Comparison of ENCODE assay signal across 21 cellular contexts in genomic region chr11:34317666-34318065, GRCh38.
"Had no signal": no experiment of that assay in that cellular context is flagged by ENCODE, and none has a peak within 500 bp of the region (broad histone marks: within the 10 kb centered on the region; RNA-seq: fewer than 3 reads in every experiment).

No MANE protein-coding gene starts in this region.

- ATAC-seq: gastroesophageal sphincter; natural killer cell treated with Interleukin-12 subunit alpha and Interleukin-12 subunit beta and Interleukin-15 and Interleukin-18, amount 100 ng/mL, for 72 hours; right cardiac atrium; stimulated activated effector memory CD8-positive, alpha-beta T cell treated with anti-CD3 and anti-CD28 coated beads, Interleukin-12 subunit alpha, Interleukin-12 subunit beta, amount 100 ng/mL, for 72 hours; stimulated activated naive CD8-positive, alpha-beta T cell treated with anti-CD3 and anti-CD28 coated beads, Interleukin-15, Interleukin-2, amounts not matched to agents 100 U/mL and 50 U/mL, for 24 hours; upper lobe of right lung had no signal

- H2AFZ ChIP-seq: neural progenitor cell had no signal

- H3K27me3 ChIP-seq: esophagus squamous epithelium, gastroesophageal sphincter, left lung, neural progenitor cell, ovary, tibial artery, upper lobe of right lung had no signal

- H3K9me3 ChIP-seq: esophagus squamous epithelium, gastroesophageal sphincter, left lung, lower lobe of right lung, ovary, tibial artery, upper lobe of right lung had no signal

- DNase-seq: dermis blood vessel endothelial cell; esophagus squamous epithelium; foreskin fibroblast; glutamatergic neuron; immature natural killer cell; left lung; lower lobe of right lung; nucleus accumbens; ovary; right cardiac atrium; stimulated activated CD4-positive, alpha-beta T cell treated with anti-CD3 and anti-CD28 coated beads, Interleukin-2, amount 100 ng/mL, for 48 hours; stimulated activated CD8-positive, alpha-beta memory T cell treated with anti-CD3 and anti-CD28 coated beads, Interleukin-4, amount 100 ng/mL, for 48 hours; stimulated activated naive CD8-positive, alpha-beta T cell treated with anti-CD3 and anti-CD28 coated beads, Interleukin-15, Interleukin-2, amounts not matched to agents 100 U/mL and 50 U/mL, for 24 hours; tibial artery; upper lobe of right lung had no signal

- H3K4me2 ChIP-seq: neural progenitor cell had no signal

- H3K4me3 ChIP-seq: esophagus squamous epithelium, gastroesophageal sphincter, left lung, lower lobe of right lung, neural progenitor cell, ovary, smooth muscle cell, tibial artery, upper lobe of right lung had no signal

- H3K27ac ChIP-seq: esophagus squamous epithelium, gastroesophageal sphincter, left lung, lower lobe of right lung, neural progenitor cell, ovary, upper lobe of right lung had no signal

- H3K36me3 ChIP-seq: esophagus squamous epithelium, gastroesophageal sphincter, left lung, lower lobe of right lung, neural progenitor cell, ovary, tibial artery, upper lobe of right lung had no signal

- H3K4me1 ChIP-seq: esophagus squamous epithelium, lower lobe of right lung, neural progenitor cell, upper lobe of right lung had no signal

- FAIRE-seq: keratinocyte had no signal

- H3K9ac ChIP-seq: neural progenitor cell had no signal
